ENCODE assay signal across 8 cellular contexts in the genomic region with DNA sequence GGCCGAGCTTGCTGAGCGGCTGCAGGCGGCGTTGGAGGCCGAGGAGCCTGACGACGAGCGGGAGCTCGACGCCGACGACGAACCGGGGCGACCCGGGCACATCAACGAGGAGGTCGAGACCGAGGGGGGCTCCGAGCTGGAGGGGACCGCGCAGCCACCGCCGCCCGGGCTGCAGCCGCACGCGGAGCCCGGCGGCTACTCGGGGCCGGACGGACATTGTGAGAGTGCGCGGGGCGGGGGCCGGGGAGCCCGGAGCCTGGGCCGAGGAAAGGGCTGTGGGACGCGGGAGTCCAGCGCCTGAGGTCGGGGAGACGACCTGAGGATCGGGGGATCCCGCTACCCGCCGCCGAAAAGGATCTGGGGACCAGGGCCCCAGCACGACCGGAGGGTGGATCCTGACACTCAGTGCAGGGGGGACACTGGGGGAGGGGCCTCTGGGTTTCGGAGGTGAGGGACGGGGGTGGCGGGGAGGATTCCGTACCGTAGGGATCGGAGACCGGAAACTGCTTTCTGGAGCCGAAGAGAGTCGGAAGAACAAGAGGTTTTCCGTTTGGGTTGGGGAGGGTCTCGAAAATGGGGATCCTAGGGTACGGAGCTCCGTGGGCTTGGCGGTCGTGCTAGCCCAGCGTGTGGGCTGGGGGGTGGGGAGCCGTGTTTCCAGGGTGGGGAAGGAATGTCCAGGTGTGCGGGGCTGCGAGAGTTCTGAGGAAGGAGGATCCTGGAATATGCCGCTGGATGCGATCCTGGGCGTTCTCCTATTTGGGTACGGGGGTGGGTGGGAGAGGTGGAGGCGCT. TPM values are rescaled to one million over a fixed set of nuclear protein-coding genes. Genes with fewer than 3 reads are reported as not detected.
A peak's percentile ranks its signal among the peaks of the same experiment; 100 is the strongest.
DNase-seq lines count a peak whose midpoint lies in the region; ATAC-seq and TF ChIP-seq lines count a peak whose summit lies in the region.

No MANE protein-coding gene starts in this region.

- peak overlapping the region; percentile 99 to 100 (median 99) for H3K27ac ChIP-seq in right lobe of liver

- peak; percentile 20 for TF ChIP-seq POLR2A in right lobe of liver (IDR thresholded peaks at IDR 0.05)

- ATAC-seq in right lobe of liver (peak in 1 of 4 donors; percentile 0), HG03175 (IDR thresholded peaks at IDR 0.05; ENCODE audit: unreplicated experiment) (no peak), esophagus mucosa (no peak)

- peaks cover 0 to 20% (median 15%) of the 10 kb centered on the region in 4 donors for H3K36me3 ChIP-seq in right lobe of liver

- under 1% methylated on average over 33 of the region's 75 CpGs for WGBS in right lobe of liver (ENCODE audit: insufficient coverage, low coverage, low lambda C conversion rate, missing lambda C conversion rate)

- intact Hi-C loops in right lobe of liver (cut with DNase I): no loop called here

- H3K27me3 ChIP-seq in right lobe of liver: no peaks in the 10 kb centered on the region

- no peak for TF ChIP-seq CTCF in GM12864 (IDR thresholded peaks at IDR 0.05; ENCODE audit: low read depth, low read length, missing control alignments)
- no peak for TF ChIP-seq CTCF in choroid plexus epithelial cell (conservative IDR thresholded peaks at IDR 0.05; ENCODE audit: low read depth, low read length)
- peak in 1 of 4 donors; percentile 1 for TF ChIP-seq CTCF in right lobe of liver (IDR thresholded peaks at IDR 0.05)

- peak; percentile 13 for DNase-seq in GM12864 (ENCODE audit: low read depth)
- peak; percentile 45 for DNase-seq in LHCN-M2 (ENCODE audit: low read depth)
- DNase-seq in activated CD4-positive, CD25-positive, alpha-beta regulatory T cell treated with anti-CD3 and anti-CD28 coated beads, Interleukin-2, amount 50 U/mL, for 72 hours: peak; percentile 62
- peak; percentile 49 for DNase-seq in choroid plexus epithelial cell (ENCODE audit: low read depth)
- peak; percentile 62 to 72 (median 70) for DNase-seq in right lobe of liver
- peak; percentile 30 to 72 (median 43) for DNase-seq in stimulated activated CD4-positive, alpha-beta T cell treated with anti-CD3 and anti-CD28 coated beads, TNF-alpha, amount 100 ng/mL, for 48 hours (ENCODE audit: low read depth in 3 of 3)

- no peaks in the 10 kb centered on the region for H3K9me3 ChIP-seq in right lobe of liver

- peaks cover 0 to 15% (median 5%) of the 10 kb centered on the region in 4 donors for H3K4me1 ChIP-seq in right lobe of liver

- H3K4me3 ChIP-seq in GM12864 (ENCODE audit: low read depth, low read length) (peak overlapping the region; percentile 95), choroid plexus epithelial cell (ENCODE audit: low read depth, low read length) (peak overlapping the region; percentile 91), right lobe of liver (peak overlapping the region; percentile 90 to 97 (median 96))

RNA-seq across cellular contexts. Expression of a gene that starts 0.6 kb away (rescaled TPM):
- 153 and 159 TPM in 2 replicates for total RNA-seq in LHCN-M2 (2014; rRNA removed)
- 140 TPM for polyA plus RNA-seq in LHCN-M2 (2012)
- 10 to 100 TPM; 53.5 to 70.0 (median 61.8) TPM for total RNA-seq in right lobe of liver
- 116 TPM for total RNA-seq in esophagus mucosa

RNA-seq across cellular contexts. Expression of a gene that starts 45.2 kb away (rescaled TPM):
- 10.2 and 15.3 TPM in 2 replicates for total RNA-seq in LHCN-M2 (2014; rRNA removed)
- 16.8 TPM for polyA plus RNA-seq in LHCN-M2 (2012)
- total RNA-seq in right lobe of liver: 1 to 10 TPM; 4.6 to 7.2 (median 6.9) TPM
- total RNA-seq in esophagus mucosa: 19.3 TPM

RNA-seq across cellular contexts. Expression of a gene that starts 45.8 kb away (rescaled TPM):
- total RNA-seq in LHCN-M2 (2014; rRNA removed): 254 and 297 TPM in 2 replicates
- polyA plus RNA-seq in LHCN-M2 (2012): 263 TPM
- total RNA-seq in right lobe of liver: 10 to 100 TPM in 3 of 6 experiments, 1 to 10 TPM in 3; 5.7 to 20.3 (median 10.2) TPM
- total RNA-seq in esophagus mucosa: 4.0 TPM

Comparison
In these comparisons a context has a peak if more than half of its experiments do, and no peak if none do; other contexts are left out.
1. DNase-seq: peak in every context shown above with its lines; median percentile 70 in right lobe of liver; 62 in activated CD4-positive, CD25-positive, alpha-beta regulatory T cell treated with anti-CD3 and anti-CD28 coated beads, Interleukin-2, amount 50 U/mL, for 72 hours; 49 in choroid plexus epithelial cell; 45 in LHCN-M2; 43 in stimulated activated CD4-positive, alpha-beta T cell treated with anti-CD3 and anti-CD28 coated beads, TNF-alpha, amount 100 ng/mL, for 48 hours; 13 in GM12864.
2. RNA of a gene that starts 45.8 kb away (total RNA-seq): 254 to 297 TPM in LHCN-M2; 5.7 to 20.3 TPM in right lobe of liver and 4.0 TPM in esophagus mucosa (single experiment); every median in the first group is over 10 times any median in the second.
3. Peak in every context shown above with its lines, with median percentiles within 50 percentile points of each other: H3K4me3 ChIP-seq.